34 cellular contexts compared by ENCODE assay signal in genomic region chr14:90557516-90557915, GRCh38.
"Had no signal": no experiment of that assay in that cellular context is flagged by ENCODE, and none has a peak within 500 bp of the region (broad histone marks: within the 10 kb centered on the region; RNA-seq: fewer than 3 reads in every experiment).

No MANE protein-coding gene starts in this region.

- H3K9me3 ChIP-seq: Peyer's patch, SJSA1, SK-N-SH had no signal

- ATAC-seq: activated CD8-positive, alpha-beta memory T cell treated with anti-CD3 and anti-CD28 coated beads, Interleukin-2, amount 10 ng/mL, durations not matched to agents 7 days and 5 days; activated naive CD8-positive, alpha-beta T cell treated with anti-CD3 and anti-CD28 coated beads, Interleukin-2, amount 50 U/mL, for 24 hours; T-cell; T-helper 17 cell had no signal

- H3K4me1 ChIP-seq: SJSA1 had no signal

- H3K27me3 ChIP-seq: brain microvascular endothelial cell, Peyer's patch, SJSA1 had no signal

- H3K9ac ChIP-seq: KMS-11, SK-N-SH had no signal

- H3K4me3 ChIP-seq: Peyer's patch, SJSA1 had no signal

- H3K27ac ChIP-seq: brain microvascular endothelial cell, KMS-11, Peyer's patch, SJSA1, WERI-Rb-1 had no signal

- H3K36me3 ChIP-seq: brain microvascular endothelial cell, Peyer's patch, SJSA1 had no signal

- DNase-seq: activated CD4-positive, alpha-beta memory T cell treated with anti-CD3 and anti-CD28 coated beads, Interleukin-2, amount 10 ng/mL, durations not matched to agents 7 days and 5 days; activated CD4-positive, alpha-beta T cell treated with anti-CD3 and anti-CD28 coated beads for 1 hour; activated CD4-positive, alpha-beta T cell treated with anti-CD3 and anti-CD28 coated beads for 48 hours; activated CD4-positive, CD25-positive, alpha-beta regulatory T cell; activated CD8-positive, alpha-beta memory T cell treated with anti-CD3 and anti-CD28 coated beads for 24 hours; activated CD8-positive, alpha-beta memory T cell treated with anti-CD3 and anti-CD28 coated beads, Interleukin-2, amount 10 ng/mL, durations not matched to agents 7 days and 5 days; activated CD8-positive, alpha-beta memory T cell treated with anti-CD3 and anti-CD28 coated beads, Interleukin-2, amount 50 U/mL, for 48 hours; activated effector memory CD4-positive, alpha-beta T cell treated with Interleukin-2 at 50 U/mL for 16 hours; activated naive CD4-positive, alpha-beta T cell treated with anti-CD3 and anti-CD28 coated beads, Interleukin-2, amount 10 ng/mL, durations not matched to agents 7 days and 5 days; activated naive CD8-positive, alpha-beta T cell treated with anti-CD3 and anti-CD28 coated beads, Interleukin-2, amount 50 U/mL, for 24 hours; activated T-cell treated with anti-CD3 and anti-CD28 coated beads, Interleukin-2, amount 50 U/mL, for 48 hours; anterior cingulate cortex; brain microvascular endothelial cell; central memory CD4-positive, alpha-beta T cell; MM.1S; NCI-H1092 treated with DMSO at 0.1 percent for 48 hours; NCI-H1417; NCI-H146; NCI-H187; NCI-H2081; NCI-H226; NCI-H446 treated with DMSO at 0.1 percent for 48 hours; NCI-H524; NCI-H69; NCI-H82; Peyer's patch; RPMI8226; SHP77 treated with DMSO at 0.1 percent for 48 hours; SK-N-SH; T-cell; T-helper 17 cell; WERI-Rb-1 had no signal
